Comparison of ENCODE assay signal across 15 cellular contexts in the genomic region with DNA sequence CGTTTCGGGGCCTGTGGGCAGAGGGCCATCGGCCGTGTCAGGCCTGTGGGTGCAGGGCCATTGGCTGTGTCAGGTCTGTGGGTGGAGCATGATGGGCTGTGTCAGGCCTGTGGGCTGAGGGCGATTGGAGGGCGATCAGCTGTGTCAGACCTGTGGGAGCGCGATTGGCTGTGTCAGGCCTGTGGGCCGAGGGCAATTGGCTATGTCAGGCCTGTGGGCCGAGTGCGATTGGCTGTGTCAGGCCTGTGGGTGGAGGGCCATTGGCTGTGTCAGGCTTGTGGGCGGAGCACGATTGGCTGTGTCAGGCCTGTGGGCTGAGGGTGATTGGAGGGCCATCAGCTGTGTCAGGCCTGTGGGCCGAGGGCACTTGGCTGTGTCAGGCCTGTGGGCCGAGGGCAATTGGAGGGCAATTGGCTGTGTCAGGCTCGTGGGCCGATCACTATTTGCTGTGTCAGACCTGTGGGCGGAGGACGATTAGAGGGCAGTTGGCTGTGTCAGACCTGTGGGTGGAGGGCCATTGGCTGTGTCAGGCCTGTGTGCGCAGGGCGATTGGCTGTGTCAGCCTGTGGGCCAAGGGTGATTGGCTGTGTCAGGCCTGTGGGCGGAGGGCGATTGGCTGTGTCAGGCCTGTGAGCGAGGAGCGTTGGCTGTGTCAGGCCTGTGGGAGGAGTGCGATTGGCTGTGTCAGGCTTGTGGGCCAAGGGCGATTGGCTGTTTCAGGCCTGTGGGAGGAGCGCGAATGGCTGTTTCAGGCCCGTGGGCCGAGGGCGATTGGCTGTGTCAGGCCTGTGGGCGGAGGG. TPM values are rescaled to one million over a fixed set of nuclear protein-coding genes. Genes with fewer than 3 reads are reported as not detected.
DNase-seq lines count a peak whose midpoint lies in the region; ATAC-seq lines count a peak whose summit lies in the region.
"Had no signal": no experiment of that assay in that cellular context is flagged by ENCODE, and none has a peak within 500 bp of the region (broad histone marks: within the 10 kb centered on the region; RNA-seq: fewer than 3 reads in every experiment).

No MANE protein-coding gene starts in this region.

- H3K36me3 ChIP-seq in H7 (replicated peaks; ENCODE audit: control insufficient read depth, insufficient read depth, low read length): no peaks in the 10 kb centered on the region
- H3K36me3 ChIP-seq in trophoblast cell (ENCODE audit: control insufficient read depth in 1 of 2, insufficient read depth in 2 of 2, low read length in 2 of 2): peaks cover 3 to 9% of the 10 kb centered on the region in 2 experiments

- no peak overlapping the region for H3K14ac ChIP-seq in trophoblast cell (ENCODE audit: low read length)

- no peak overlapping the region for H4K12ac ChIP-seq in trophoblast cell (ENCODE audit: low read depth, low read length)

- no peak overlapping the region for H2AK5ac ChIP-seq in trophoblast cell (ENCODE audit: low read length)

- no peak overlapping the region for H2BK5ac ChIP-seq in trophoblast cell (ENCODE audit: low read depth, low read length, poor library complexity)

- no peak overlapping the region for H2BK120ac ChIP-seq in trophoblast cell (ENCODE audit: insufficient read depth, low read length, poor library complexity)

- H3K23ac ChIP-seq in trophoblast cell (ENCODE audit: low read length): no peak overlapping the region

- H3K18ac ChIP-seq in trophoblast cell (ENCODE audit: low read length): no peak overlapping the region

- no peak overlapping the region for H4K8ac ChIP-seq in trophoblast cell (ENCODE audit: low read depth, low read length)

- no peaks in the 10 kb centered on the region for H3K79me1 ChIP-seq in trophoblast cell (ENCODE audit: low read length)

- DNase-seq in H7: peak; percentile 60
- peak; percentile 28 for DNase-seq in RKO (ENCODE audit: low spot score)
- DNase-seq in Right ventricle myocardium superior: no peak
- DNase-seq in trophoblast cell: no peak
- no peak for DNase-seq in NOMO-1 treated with DMSO at 0.1 percent for 48 hours (lab: John Stamatoyannopoulos, UW; ENCODE audit: unreplicated experiment)
- no peak for DNase-seq in ecto neural progenitor cell (ENCODE audit: low spot score)
- no peak for DNase-seq in dedifferentiated amniotic fluid mesenchymal stem cell (ENCODE audit: extremely low spot score)
- DNase-seq: activated CD4-positive, alpha-beta T cell treated with anti-CD3 and anti-CD28 coated beads, Interleukin-2, amount 50 U/mL, for 1 hour; KBM-7; NCI-H146; NCI-H526; retina; stimulated activated CD4-positive, alpha-beta T cell treated with anti-CD3 and anti-CD28 coated beads, Interleukin-4, amount 100 ng/mL, for 24 hours; T-helper 9 cell had no signal

- no peak overlapping the region for H3K4ac ChIP-seq in trophoblast cell (ENCODE audit: low read depth, low read length)

- peaks cover 15% of the 10 kb centered on the region for H3K9me3 ChIP-seq in trophoblast cell (ENCODE audit: insufficient read depth, low read depth, low read length)
- H3K9me3 ChIP-seq: vagina had no signal

- ATAC-seq in Right ventricle myocardium superior (ENCODE audit: poor library complexity): peak; percentile 32

- H2AFZ ChIP-seq in trophoblast cell (ENCODE audit: insufficient read depth, low read length, poor library complexity): no peak overlapping the region

- no peak overlapping the region for H3K4me2 ChIP-seq in trophoblast cell (ENCODE audit: low read length)

- H4K91ac ChIP-seq in trophoblast cell (ENCODE audit: low read depth, low read length): no peak overlapping the region

- H3K4me1 ChIP-seq in trophoblast cell (ENCODE audit: control insufficient read depth in 1 of 2, insufficient read depth in 2 of 2, low read length in 2 of 2): no peaks in the 10 kb centered on the region
- H3K4me1 ChIP-seq: vagina had no signal

- intact Hi-C loops in Right ventricle myocardium superior (cut with DNase I): no loop called here

- no peak overlapping the region for H3K27ac ChIP-seq in trophoblast cell (ENCODE audit: low read depth, low read length)
- H3K27ac ChIP-seq: vagina had no signal

- H3K4me3 ChIP-seq in H7 (ENCODE audit: insufficient read depth, low read depth, low read length) (no peak overlapping the region), trophoblast cell (ENCODE audit: low read depth, low read length) (peak overlapping the region; percentile 44)
- H3K4me3 ChIP-seq: vagina had no signal

- H2BK12ac ChIP-seq in trophoblast cell (ENCODE audit: low read length): no peak overlapping the region

- no peak overlapping the region for H3K9ac ChIP-seq in trophoblast cell (ENCODE audit: low read length)

- WGBS in trophoblast cell (ENCODE audit: extremely low coverage, insufficient coverage, insufficient read length): no CpG with 5 or more reads among the region's 33 CpGs

- H3K79me2 ChIP-seq in trophoblast cell (ENCODE audit: control insufficient read depth, insufficient read depth, low read length, poor library complexity): no peaks in the 10 kb centered on the region

- no peaks in the 10 kb centered on the region for H3K27me3 ChIP-seq in H7 (ENCODE audit: control insufficient read depth, insufficient read depth, low read length)
- no peaks in the 10 kb centered on the region for H3K27me3 ChIP-seq in trophoblast cell (ENCODE audit: insufficient read depth, low read length)
- H3K27me3 ChIP-seq: vagina had no signal

RNA-seq across cellular contexts. Expression of gene DYNC2I1, which starts 54.1 kb away (rescaled TPM):
- 5.5 and 11.8 TPM in 2 replicates for total RNA-seq in H7 (2014; rRNA removed; shearing (Covaris generic))
- 29.5 TPM for total RNA-seq in Right ventricle myocardium superior
- polyA plus RNA-seq in trophoblast cell (2013): 7.6 and 7.8 TPM in 2 replicates

Comparison
In these comparisons a context has a peak if more than half of its experiments do, and no peak if none do; other contexts are left out.
1. DNase-seq: peak in H7 (single experiment) and RKO (single experiment); none in Right ventricle myocardium superior (single experiment), trophoblast cell (0 of 2), NOMO-1 treated with DMSO at 0.1 percent for 48 hours (single experiment), ecto neural progenitor cell (single experiment) and dedifferentiated amniotic fluid mesenchymal stem cell (single experiment).